Comparison of ENCODE assay signal across 20 cellular contexts in genomic region chr2:45774688-45775244, GRCh38.
"Had no signal": no experiment of that assay in that cellular context is flagged by ENCODE, and none has a peak within 500 bp of the region (broad histone marks: within the 10 kb centered on the region; RNA-seq: fewer than 3 reads in every experiment).

No MANE protein-coding gene starts in this region.

- H3K27me3 Mint-ChIP-seq: activated CD4-positive, alpha-beta T cell treated with anti-CD3 and anti-CD28 coated beads, Interleukin-2, amount 10 ng/mL, durations not matched to agents 7 days and 5 days had no signal

- H3K9ac ChIP-seq: neural progenitor cell, SK-N-SH had no signal

- H3K27ac ChIP-seq: neural progenitor cell, ovary had no signal

- H3K27ac Mint-ChIP-seq: activated CD4-positive, alpha-beta T cell treated with anti-CD3 and anti-CD28 coated beads, Interleukin-2, amount 10 ng/mL, durations not matched to agents 7 days and 5 days; activated T-helper 2 cell treated with anti-CD3 and anti-CD28 coated beads, Interferon-gamma antibody, Interleukin-2, Interleukin-4, amounts not matched to agents 10 μg/mL and 5 μg/mL and 100 μg/mL, durations not matched to agents 14 hours and 24 hours and 36 hours; neural progenitor cell; T-helper 1 cell treated with Interleukin-12 subunit alpha and Interleukin-12 subunit beta and Interleukin-4 antibody, amounts not matched to agents 30 μg/mL and 1 μg/mL, for 36 hours had no signal

- H3K4me1 ChIP-seq: adrenal gland had no signal

- H3K9me3 ChIP-seq: adrenal gland, gastroesophageal sphincter, ovary, SK-N-SH had no signal

- H3K27me3 ChIP-seq: adrenal gland, gastroesophageal sphincter, neural progenitor cell, ovary had no signal

- H3K4me3 Mint-ChIP-seq: activated CD4-positive, alpha-beta T cell treated with anti-CD3 and anti-CD28 coated beads, Interleukin-2, amount 10 ng/mL, durations not matched to agents 7 days and 5 days; neural progenitor cell; T-helper 1 cell treated with Interleukin-12 subunit alpha and Interleukin-12 subunit beta and Interleukin-4 antibody, amounts not matched to agents 30 μg/mL and 1 μg/mL, for 36 hours; type B pancreatic cell had no signal

- H3K4me2 ChIP-seq: SK-N-SH had no signal

- H3K9me3 Mint-ChIP-seq: activated CD4-positive, alpha-beta T cell treated with anti-CD3 and anti-CD28 coated beads, Interleukin-2, amount 10 ng/mL, durations not matched to agents 7 days and 5 days; activated T-helper 2 cell treated with anti-CD3 and anti-CD28 coated beads, Interferon-gamma antibody, Interleukin-2, Interleukin-4, amounts not matched to agents 10 μg/mL and 5 μg/mL and 100 μg/mL, durations not matched to agents 14 hours and 24 hours and 36 hours; neural progenitor cell; T-helper 1 cell treated with Interleukin-12 subunit alpha and Interleukin-12 subunit beta and Interleukin-4 antibody, amounts not matched to agents 30 μg/mL and 1 μg/mL, for 36 hours; type B pancreatic cell had no signal

- H2AFZ ChIP-seq: neural progenitor cell had no signal

- H3K36me3 ChIP-seq: adrenal gland, gastroesophageal sphincter, neural progenitor cell, ovary had no signal

- ATAC-seq: gastroesophageal sphincter had no signal

- DNase-seq: activated CD4-positive, alpha-beta T cell treated with anti-CD3 and anti-CD28 coated beads, Interleukin-2, amount 10 ng/mL, durations not matched to agents 7 days and 5 days; activated CD4-positive, CD25-positive, alpha-beta regulatory T cell; activated naive CD4-positive, alpha-beta T cell treated with anti-CD3 and anti-CD28 coated beads, Interleukin-2, amount 50 U/mL, for 16 hours; activated T-cell treated with anti-CD3 and anti-CD28 coated beads for 4 hours; caudate nucleus; cortex of kidney; effector memory CD4-positive, alpha-beta T cell; hypothalamus; mesenchymal stem cell; ovary; SK-N-SH; stimulated activated naive CD4-positive, alpha-beta T cell; substantia nigra had no signal

- H3K4me3 ChIP-seq: adrenal gland, gastroesophageal sphincter, neural progenitor cell, ovary, skin epidermis had no signal
